ENCODE assay signal across 27 cellular contexts in the genomic region with DNA sequence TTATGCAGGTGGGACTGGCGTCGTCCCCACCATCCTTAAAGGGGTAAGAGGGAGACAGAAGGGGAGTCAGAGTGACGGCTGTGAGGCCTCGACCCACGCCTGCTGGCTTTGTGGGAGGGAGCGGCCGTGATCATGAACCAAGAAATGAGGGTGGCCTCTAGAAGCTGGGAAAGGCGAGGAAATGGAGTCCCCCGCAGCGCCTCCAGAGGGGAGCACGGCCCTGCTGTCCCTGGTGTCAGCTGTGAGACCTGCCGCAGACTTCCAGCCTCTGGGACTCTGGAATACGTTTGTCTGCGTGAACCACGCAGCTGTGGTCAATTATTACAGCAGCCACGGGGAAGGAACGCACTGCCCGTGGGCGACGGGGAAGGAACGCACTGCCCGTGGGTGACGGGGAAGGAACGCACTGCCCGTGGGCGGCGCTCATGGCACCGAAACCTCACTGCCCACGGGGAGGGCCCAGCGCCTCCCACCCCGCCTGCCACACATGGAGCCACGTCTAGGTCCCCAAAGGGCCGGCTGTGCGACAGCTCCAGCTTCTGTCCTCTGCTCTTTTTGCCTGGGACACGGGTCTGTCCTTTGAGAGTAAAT.
"Had no signal": no experiment of that assay in that cellular context is flagged by ENCODE, and none has a peak within 500 bp of the region (broad histone marks: within the 10 kb centered on the region; RNA-seq: fewer than 3 reads in every experiment).

No MANE protein-coding gene starts in this region.

- H3K27me3 ChIP-seq: adrenal gland, ascending aorta, cardiac muscle cell, colonic mucosa, vagina had no signal

- H3K27me3 Mint-ChIP-seq: activated naive CD8-positive, alpha-beta T cell treated with anti-CD3 and anti-CD28 coated beads for 36 hours; stimulated activated naive CD8-positive, alpha-beta T cell treated with anti-CD3 and anti-CD28 coated beads, Interleukin-15, Interleukin-2, amounts not matched to agents 100 ng/mL and 50 ng/mL, for 24 hours had no signal

- ATAC-seq: effector memory CD8-positive, alpha-beta T cell; sciatic nerve had no signal

- H3K9me3 Mint-ChIP-seq: activated naive CD4-positive, alpha-beta T cell treated with anti-CD3 and anti-CD28 coated beads for 36 hours; activated naive CD8-positive, alpha-beta T cell treated with anti-CD3 and anti-CD28 coated beads for 36 hours; activated T-helper 1 cell treated with anti-CD3 and anti-CD28 coated beads, Interleukin-12 subunit alpha, Interleukin-12 subunit beta, Interleukin-2, Interleukin-4 antibody, amounts not matched to agents 30 ng/mL and 10 ng/mL and 1 ng/mL, durations not matched to agents 14 hours and 24 hours and 36 hours; effector memory CD8-positive, alpha-beta T cell; mesothelial cell of epicardium; naive B cell; stimulated activated naive CD8-positive, alpha-beta T cell treated with anti-CD3 and anti-CD28 coated beads, Interleukin-15, Interleukin-2, amounts not matched to agents 100 ng/mL and 50 ng/mL, for 24 hours; type B pancreatic cell had no signal

- H3K4me1 Mint-ChIP-seq: activated naive CD8-positive, alpha-beta T cell treated with anti-CD3 and anti-CD28 coated beads for 36 hours; mesothelial cell of epicardium had no signal

- H3K27ac ChIP-seq: adrenal gland, ascending aorta, cardiac muscle cell, colonic mucosa, skin epidermis, thoracic aorta, vagina had no signal

- H3K4me3 ChIP-seq: adrenal gland, ascending aorta, cardiac muscle cell, colonic mucosa, skin epidermis, thoracic aorta, vagina had no signal

- H3K9me3 ChIP-seq: adrenal gland, ascending aorta, colonic mucosa, thoracic aorta, vagina had no signal

- H3K36me3 Mint-ChIP-seq: activated naive CD8-positive, alpha-beta T cell treated with anti-CD3 and anti-CD28 coated beads for 36 hours; brain; mesothelial cell of epicardium; type B pancreatic cell had no signal

- H3K4me1 ChIP-seq: adrenal gland, ascending aorta, colonic mucosa, vagina had no signal

- DNase-seq: activated CD4-positive, alpha-beta T cell treated with anti-CD3 and anti-CD28 coated beads for 4 hours; activated CD4-positive, alpha-beta T cell treated with anti-CD3 and anti-CD28 coated beads, Interleukin-2, amount 50 U/mL, for 4 hours; activated CD8-positive, alpha-beta memory T cell treated with anti-CD3 and anti-CD28 coated beads for 24 hours; activated effector memory CD4-positive, alpha-beta T cell treated with anti-CD3 and anti-CD28 coated beads, Interleukin-2, amount 50 U/mL, for 16 hours; activated naive CD4-positive, alpha-beta T cell treated with anti-CD3 and anti-CD28 coated beads for 36 hours; activated naive CD8-positive, alpha-beta T cell treated with anti-CD3 and anti-CD28 coated beads for 36 hours; adrenal gland; cerebellar nuclear complex; colonic mucosa; effector memory CD8-positive, alpha-beta T cell; erythroblast; foreskin fibroblast; hypothalamus; naive B cell; stimulated activated CD4-positive, alpha-beta T cell treated with anti-CD3 and anti-CD28 coated beads, Interleukin-12 subunit alpha, Interleukin-12 subunit beta, amount 100 ng/mL, for 4 hours; stimulated activated CD4-positive, alpha-beta T cell treated with anti-CD3 and anti-CD28 coated beads, Interleukin-4, amount 100 ng/mL, for 1 hour had no signal

- H3K4me3 Mint-ChIP-seq: activated naive CD4-positive, alpha-beta T cell treated with anti-CD3 and anti-CD28 coated beads for 36 hours; activated naive CD8-positive, alpha-beta T cell treated with anti-CD3 and anti-CD28 coated beads for 36 hours; activated T-helper 1 cell treated with anti-CD3 and anti-CD28 coated beads, Interleukin-12 subunit alpha, Interleukin-12 subunit beta, Interleukin-2, Interleukin-4 antibody, amounts not matched to agents 30 ng/mL and 10 ng/mL and 1 ng/mL, durations not matched to agents 14 hours and 24 hours and 36 hours; brain; effector memory CD8-positive, alpha-beta T cell; mesothelial cell of epicardium; naive B cell; stimulated activated naive CD8-positive, alpha-beta T cell treated with anti-CD3 and anti-CD28 coated beads, Interleukin-15, Interleukin-2, amounts not matched to agents 100 ng/mL and 50 ng/mL, for 24 hours; type B pancreatic cell had no signal

- H3K36me3 ChIP-seq: adrenal gland, ascending aorta, cardiac muscle cell, colonic mucosa, thoracic aorta, vagina had no signal

- H3K27ac Mint-ChIP-seq: activated naive CD4-positive, alpha-beta T cell treated with anti-CD3 and anti-CD28 coated beads for 36 hours; activated naive CD8-positive, alpha-beta T cell treated with anti-CD3 and anti-CD28 coated beads for 36 hours; activated T-helper 1 cell treated with anti-CD3 and anti-CD28 coated beads, Interleukin-12 subunit alpha, Interleukin-12 subunit beta, Interleukin-2, Interleukin-4 antibody, amounts not matched to agents 30 ng/mL and 10 ng/mL and 1 ng/mL, durations not matched to agents 14 hours and 24 hours and 36 hours; effector memory CD8-positive, alpha-beta T cell; mesothelial cell of epicardium; stimulated activated naive CD8-positive, alpha-beta T cell treated with anti-CD3 and anti-CD28 coated beads, Interleukin-15, Interleukin-2, amounts not matched to agents 100 ng/mL and 50 ng/mL, for 24 hours; type B pancreatic cell had no signal
